8 cellular contexts compared by ENCODE assay signal in the genomic region with DNA sequence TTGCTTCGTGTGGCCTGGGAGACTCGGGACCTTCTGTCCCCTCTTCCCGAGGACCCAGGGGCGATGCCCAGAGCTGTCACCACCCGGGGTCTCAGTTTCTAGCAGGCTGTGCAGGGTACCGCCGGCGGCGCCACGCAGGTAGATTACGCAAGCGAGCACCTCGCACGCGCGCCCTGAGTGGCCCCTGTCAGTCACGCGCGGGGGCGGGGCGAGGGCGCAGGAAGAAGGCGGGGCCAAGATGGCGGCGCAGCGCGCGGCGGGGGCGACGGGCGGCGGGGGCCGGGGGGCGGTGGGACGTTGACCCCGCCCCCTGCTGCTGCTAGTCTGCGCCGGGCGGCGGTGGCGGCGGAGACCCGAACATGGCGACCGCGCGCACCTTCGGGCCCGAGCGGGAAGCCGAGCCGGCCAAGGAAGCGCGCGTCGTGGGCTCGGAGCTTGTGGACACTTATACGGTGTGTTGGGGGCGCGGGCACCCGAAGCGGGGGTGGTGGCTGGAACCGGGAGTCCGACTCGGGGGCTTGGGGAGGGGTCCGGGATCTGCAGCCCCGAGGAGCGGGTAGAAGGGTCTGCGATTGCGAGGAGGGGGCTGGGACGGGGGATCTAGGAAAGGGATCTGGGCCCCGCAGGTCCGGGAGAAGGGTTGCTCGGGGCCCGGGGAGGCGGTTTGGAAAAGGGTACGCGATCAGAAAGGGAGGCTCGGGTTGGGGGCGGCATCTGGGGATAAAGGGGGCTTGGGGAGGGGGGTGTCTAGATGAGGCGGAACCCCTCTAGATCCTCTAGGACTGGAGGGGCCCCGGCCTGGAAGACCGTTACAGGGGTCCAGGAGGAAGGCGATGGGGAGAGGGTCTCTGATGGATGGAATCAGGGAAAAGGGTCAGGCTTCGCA. TPM values are rescaled to one million over a fixed set of nuclear protein-coding genes. Genes with fewer than 3 reads are reported as not detected.
A peak's percentile ranks its signal among the peaks of the same experiment; 100 is the strongest.
DNase-seq lines count a peak whose midpoint lies in the region; ATAC-seq and TF ChIP-seq lines count a peak whose summit lies in the region.

A gene (plus strand): TSS at position 322 of the 886 bp plus-strand sequence. CDS start 38 bp downstream, at position 360.

- ATAC-seq in GM19397 (IDR thresholded peaks at IDR 0.05; ENCODE audit: unreplicated experiment): peak; percentile 81

- no peaks in the 10 kb centered on the region for H3K27me3 ChIP-seq in CD8-positive, alpha-beta memory T cell (ENCODE audit: insufficient read depth, low read length, poor library complexity, severe bottlenecking)
- H3K27me3 ChIP-seq in HL-60 (ENCODE audit: insufficient read depth, poor library complexity, severe bottlenecking) (no peaks in the 10 kb centered on the region), esophagus (ENCODE audit: control insufficient read depth in 1 of 2, insufficient read depth in 2 of 2, low read length in 2 of 2) (no peaks in the 10 kb centered on the region), muscle layer of duodenum (ENCODE audit: low read depth, low read length) (no peaks in the 10 kb centered on the region)

- H3K9me3 ChIP-seq in CD8-positive, alpha-beta memory T cell (ENCODE audit: low read length): no peaks in the 10 kb centered on the region
- H3K9me3 ChIP-seq in esophagus (ENCODE audit: control insufficient read depth in 2 of 2, insufficient read depth in 1 of 2, low read depth in 1 of 2, low read length in 1 of 2) (no peaks in the 10 kb centered on the region), muscle layer of duodenum (ENCODE audit: control insufficient read depth in 1 of 2, low read length in 2 of 2) (no peaks in the 10 kb centered on the region)

- 1% methylated on average over 76 to 86 of the region's 86 CpGs for WGBS in esophagus, 2 donors

- H3K4me1 Mint-ChIP-seq in CD8-positive, alpha-beta memory T cell: peaks cover 35 to 63% (median 37%) of the 10 kb centered on the region in 3 donors

- H3K4me3 Mint-ChIP-seq in CD8-positive, alpha-beta memory T cell: peak within 1 kb of the TSS; percentile 89 to 98 (median 93)

- peaks cover 11% of the 10 kb centered on the region for H3K36me3 ChIP-seq in CD8-positive, alpha-beta memory T cell (ENCODE audit: insufficient read depth, low read length)
- H3K36me3 ChIP-seq in esophagus (ENCODE audit: control insufficient read depth in 2 of 2, insufficient read depth in 2 of 2, low read length in 1 of 2) (peaks cover 10 to 12% of the 10 kb centered on the region in 2 donors), muscle layer of duodenum (ENCODE audit: control insufficient read depth in 1 of 2, insufficient read depth in 2 of 2, low read length in 2 of 2) (peaks cover 20 to 23% of the 10 kb centered on the region in 2 donors)

- H3K27ac ChIP-seq in CD8-positive, alpha-beta memory T cell (ENCODE audit: low read depth, low read length): peak within 1 kb of the TSS; percentile 88
- H3K27ac ChIP-seq in HL-60 (replicated peaks): peak within 1 kb of the TSS; percentile 89
- peak within 1 kb of the TSS; percentile 77 to 90 for H3K27ac ChIP-seq in esophagus (ENCODE audit: low read depth in 2 of 2, low read length in 1 of 2)
- H3K27ac ChIP-seq in muscle layer of duodenum (ENCODE audit: low read length): peak within 1 kb of the TSS; percentile 84

- peaks cover 28% of the 10 kb centered on the region for H3K4me1 ChIP-seq in CD8-positive, alpha-beta memory T cell (ENCODE audit: insufficient read depth, low read length)
- H3K4me1 ChIP-seq in esophagus (ENCODE audit: control insufficient read depth in 2 of 2, insufficient read depth in 2 of 2, low read length in 1 of 2): peaks cover 3 to 26% of the 10 kb centered on the region in 2 donors
- H3K4me1 ChIP-seq in muscle layer of duodenum (ENCODE audit: control insufficient read depth in 1 of 2, insufficient read depth in 2 of 2, low read length in 2 of 2): peaks cover 0 to 19% of the 10 kb centered on the region in 2 donors

- no peak for TF ChIP-seq CTCF in HL-60 (IDR thresholded peaks at IDR 0.05; ENCODE audit: insufficient read depth, low read length)

- H3K27ac Mint-ChIP-seq in CD8-positive, alpha-beta memory T cell: peak within 1 kb of the TSS; percentile 95 to 99 (median 98)

- H3K4me3 ChIP-seq in CD8-positive, alpha-beta memory T cell (ENCODE audit: low read length): peak within 1 kb of the TSS; percentile 88
- peak within 1 kb of the TSS; percentile 77 for H3K4me3 ChIP-seq in HL-60 (replicated peaks; ENCODE audit: insufficient read depth, low read length)
- H3K4me3 ChIP-seq in esophagus (ENCODE audit: low read depth in 1 of 2, low read length in 2 of 2): peak within 1 kb of the TSS; percentile 70 to 77
- peak within 1 kb of the TSS; percentile 74 to 86 for H3K4me3 ChIP-seq in muscle layer of duodenum (ENCODE audit: low read depth in 1 of 2, low read length in 2 of 2)

- CTCF ChIA-PET in CD8-positive, alpha-beta memory T cell (lab: Charles Lee): interaction anchor here (3.7 kb wide), 1 partner anchor 8 kb away, joined by 18 read pairs; no protein-coding TSS in a partner anchor

- no peaks in the 10 kb centered on the region for H3K9me3 Mint-ChIP-seq in CD8-positive, alpha-beta memory T cell

- POLR2A ChIA-PET in CD8-positive, alpha-beta memory T cell (lab: Charles Lee): interaction anchor here (0.6 to 1.0 kb wide), 2 partner anchors 168 to 233 kb away, joined by 3 read pairs; a partner anchor contains a TSS

- peaks cover 0 to 45% (median 6%) of the 10 kb centered on the region in 3 donors for H3K36me3 Mint-ChIP-seq in CD8-positive, alpha-beta memory T cell

- H3K27me3 Mint-ChIP-seq in CD8-positive, alpha-beta memory T cell: no peaks in the 10 kb centered on the region

- DNase-seq in CD8-positive, alpha-beta memory T cell: peak; percentile 95 to 97 (median 96)
- DNase-seq in HL-60 (ENCODE audit: low read depth in 1 of 2, low spot score in 1 of 2): peak; percentile 84 to 87
- peak; percentile 88 for DNase-seq in OCI-M1 (lab: John Stamatoyannopoulos, UW)
- peak; percentile 99 for DNase-seq in activated T-cell treated with anti-CD3 and anti-CD28 coated beads, Interleukin-2, amount 50 U/mL, for 1 hour
- peak; percentile 90 to 93 for DNase-seq in stimulated activated CD8-positive, alpha-beta memory T cell treated with anti-CD3 and anti-CD28 coated beads, Interleukin-7, amount 100 ng/mL, for 4 hours (ENCODE audit: low read depth in 2 of 2)

RNA-seq across cellular contexts. Expression of the gene that starts here (rescaled TPM):
- total RNA-seq in CD8-positive, alpha-beta memory T cell: 10 to 100 TPM; 65.7 to 66.2 TPM
- 31.6 TPM for polyA plus RNA-seq in CD8-positive, alpha-beta memory T cell
- 10 to 100 TPM; 32.2 to 59.6 TPM for polyA plus RNA-seq in esophagus

Comparison
In these comparisons a context has a peak if more than half of its experiments do, and no peak if none do; other contexts are left out.
1. Peak in every context shown above with its lines: DNase-seq, ATAC-seq, H3K4me3 ChIP-seq and H3K27ac ChIP-seq.